ENCODE assay signal across 23 cellular contexts in the genomic region with DNA sequence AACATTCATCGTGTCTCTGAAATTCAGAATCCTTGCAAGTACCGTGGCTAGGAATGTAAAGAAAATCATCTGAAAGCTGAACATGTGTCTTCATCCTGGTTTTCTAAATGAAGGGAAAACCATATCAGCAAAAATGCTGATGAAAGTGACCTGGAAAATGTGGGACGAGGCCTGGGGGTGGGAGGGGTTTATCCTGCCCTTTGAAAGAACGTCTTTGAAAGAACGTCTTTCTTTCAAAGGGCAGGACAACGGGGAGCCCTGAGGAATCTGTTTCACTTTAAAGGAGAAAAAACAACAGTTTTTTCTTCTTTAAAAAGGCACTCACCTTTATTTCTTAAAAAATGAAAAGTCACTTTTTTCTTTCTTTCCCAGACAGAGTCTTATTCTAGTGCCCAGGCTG.
"Had no signal": no experiment of that assay in that cellular context is flagged by ENCODE, and none has a peak within 500 bp of the region (broad histone marks: within the 10 kb centered on the region; RNA-seq: fewer than 3 reads in every experiment).

No MANE protein-coding gene starts in this region.

- H3K9me3 Mint-ChIP-seq: activated T-helper 1 cell treated with anti-CD3 and anti-CD28 coated beads, Interleukin-12 subunit alpha, Interleukin-12 subunit beta, Interleukin-2, Interleukin-4 antibody, amounts not matched to agents 30 ng/mL and 10 ng/mL and 1 ng/mL, durations not matched to agents 14 hours and 24 hours and 36 hours; immature natural killer cell; natural killer cell; T-cell; T-helper 2 cell treated with Interferon-gamma antibody and Interleukin-4, amounts not matched to agents 5 μg/mL and 100 μg/mL, for 36 hours had no signal

- H3K79me2 ChIP-seq: parathyroid adenoma had no signal

- DNase-seq: activated CD4-positive, alpha-beta T cell treated with anti-CD3 and anti-CD28 coated beads for 4 hours; activated CD4-positive, alpha-beta T cell treated with anti-CD3 and anti-CD28 coated beads, Interleukin-2, amount 50 U/mL, for 4 hours; activated effector memory CD4-positive, alpha-beta T cell treated with anti-CD3 and anti-CD28 coated beads, Interleukin-2, amount 50 U/mL, for 16 hours; activated naive CD4-positive, alpha-beta T cell treated with anti-CD3 and anti-CD28 coated beads, Interleukin-2, amount 50 U/mL, for 16 hours; activated T-cell treated with anti-CD3 and anti-CD28 coated beads for 4 hours; amniotic stem cell; central memory CD4-positive, alpha-beta T cell; head of caudate nucleus; hypothalamus; immature natural killer cell; kidney; left colon; lower lobe of right lung; mesendoderm; natural killer cell; nucleus accumbens; psoas muscle; stimulated activated naive CD4-positive, alpha-beta T cell treated with Interleukin-2 at 50 U/mL for 16 hours; T-cell had no signal

- H3K4me3 ChIP-seq: lower lobe of right lung, psoas muscle, tibial nerve had no signal

- H3K9me3 ChIP-seq: lower lobe of right lung, psoas muscle, tibial nerve had no signal

- H3K27me3 ChIP-seq: tibial nerve had no signal

- ATAC-seq: left colon, lower lobe of right lung, natural killer cell, psoas muscle, T-cell had no signal

- H3K27ac ChIP-seq: lower lobe of right lung, parathyroid adenoma, psoas muscle, tibial nerve had no signal

- H3K4me3 Mint-ChIP-seq: activated T-helper 1 cell treated with anti-CD3 and anti-CD28 coated beads, Interleukin-12 subunit alpha, Interleukin-12 subunit beta, Interleukin-2, Interleukin-4 antibody, amounts not matched to agents 30 ng/mL and 10 ng/mL and 1 ng/mL, durations not matched to agents 14 hours and 24 hours and 36 hours; immature natural killer cell; natural killer cell; T-cell; T-helper 2 cell treated with Interferon-gamma antibody and Interleukin-4, amounts not matched to agents 5 μg/mL and 100 μg/mL, for 36 hours had no signal

- H3K36me3 Mint-ChIP-seq: immature natural killer cell, natural killer cell, T-cell had no signal

- H2AFZ ChIP-seq: parathyroid adenoma had no signal

- H3K36me3 ChIP-seq: lower lobe of right lung, tibial nerve had no signal

- H3K4me1 ChIP-seq: lower lobe of right lung, parathyroid adenoma had no signal

- H3K9ac ChIP-seq: parathyroid adenoma had no signal
